8 cellular contexts compared by ENCODE assay signal in the genomic region with DNA sequence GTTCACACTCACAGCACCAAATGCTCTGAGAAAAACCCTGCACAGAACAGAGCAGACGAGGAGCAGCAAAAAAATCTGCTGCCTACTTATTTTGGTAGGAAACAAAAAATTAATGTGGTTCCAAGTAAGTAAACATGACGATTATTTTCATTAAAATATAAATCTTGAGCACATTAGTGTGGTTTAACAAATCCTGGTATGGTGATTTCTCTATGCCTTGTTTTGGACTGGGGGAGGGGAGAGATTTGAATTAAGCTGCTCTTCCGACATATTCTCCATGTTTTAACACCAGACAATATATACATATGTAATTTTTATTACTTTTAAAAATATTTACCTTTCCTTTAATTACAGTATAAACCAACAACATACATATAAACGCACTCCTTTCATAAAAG. TPM values are rescaled to one million over a fixed set of nuclear protein-coding genes. Genes with fewer than 3 reads are reported as not detected.
A peak's percentile ranks its signal among the peaks of the same experiment; 100 is the strongest.
DNase-seq lines count a peak whose midpoint lies in the region; ATAC-seq and TF ChIP-seq lines count a peak whose summit lies in the region.

No MANE protein-coding gene starts in this region.

- no peaks in the 10 kb centered on the region for H3K9me3 Mint-ChIP-seq in IgD-negative memory B cell

- peak overlapping the region; percentile 87 to 99 (median 96) for H3K4me3 Mint-ChIP-seq in IgD-negative memory B cell

- no peaks in the 10 kb centered on the region; the same call in 1 of the 2 replicates for H3K9me3 ChIP-seq in AG04450 (ENCODE audit: control insufficient read depth, insufficient read depth, low read length)

- peaks cover 2% of the 10 kb centered on the region for H3K36me3 Mint-ChIP-seq in IgD-negative memory B cell

- H3K27me3 ChIP-seq in AG04450 (ENCODE audit: control insufficient read depth, insufficient read depth, low read length) = no peaks in the 10 kb centered on the region

- H3K27me3 Mint-ChIP-seq in IgD-negative memory B cell = no peaks in the 10 kb centered on the region

- H3K27ac Mint-ChIP-seq in IgD-negative memory B cell = peak overlapping the region in 2 of 3 donors; percentile 91 to 96

- peaks cover 10 to 24% (median 19%) of the 10 kb centered on the region in 3 donors for H3K4me1 Mint-ChIP-seq in IgD-negative memory B cell

- peak overlapping the region; percentile 99 for H3K4me3 ChIP-seq in AG04450 (ENCODE audit: low read depth, low read length)

- H3K27ac ChIP-seq in AG04450 (ENCODE audit: low read depth, low read length) (peak overlapping the region; percentile 54), cingulate gyrus (ENCODE audit: low read depth, low read length) (peak overlapping the region; percentile 94)

- POLR2A ChIA-PET in AG04450 (lab: Yijun Ruan, JAX) = interaction anchor here (0.5 kb wide), 1 partner anchor 61 kb away, joined by 3 read pairs; no protein-coding TSS in a partner anchor

- DNase-seq in AG04450 (ENCODE audit: low read depth, low spot score) (no peak), myocyte (ENCODE audit: low read depth) (peak; percentile 34), omental fat pad (ENCODE audit: low spot score) (no peak), SHP77 treated with DMSO at 0.1 percent for 48 hours (lab: John Stamatoyannopoulos, UW) (no peak)

- ATAC-seq in GM21447 (IDR thresholded peaks at IDR 0.05; ENCODE audit: unreplicated experiment) = no peak
- ATAC-seq in GM21786 (IDR thresholded peaks at IDR 0.05; ENCODE audit: unreplicated experiment) = no peak
- ATAC-seq in omental fat pad (ENCODE audit: low FRiP score) = no peak

- CTCF ChIA-PET in AG04450 (lab: Charles Lee) = interaction anchor here (1.4 to 2.3 kb wide), 3 partner anchors 212 to 365 kb away, joined by 4 to 9 read pairs (median 7); no protein-coding TSS in a partner anchor

- TF ChIP-seq CTCF in AG04450 (IDR thresholded peaks at IDR 0.05; ENCODE audit: low read depth, low read length) (no peak), omental fat pad (IDR thresholded peaks at IDR 0.05) (no peak)

RNA-seq across cellular contexts. Expression of gene CAMK2D, which starts 1.8 kb away (rescaled TPM):
- polyA plus RNA-seq in AG04450 (2011; rRNA removed) (77.7 and 105 TPM in 2 replicates), IgD-negative memory B cell (14.2 TPM)
- polyA minus RNA-seq in AG04450 (2011; rRNA and poly(A)+ RNA removed) = 88.7 and 131 TPM in 2 replicates
- total RNA-seq in myocyte (265 and 306 TPM in 2 replicates), omental fat pad (10 to 100 TPM; 78.7 to 86.1 (median 83.2) TPM)
- 47.2 TPM for polyA plus RNA-seq in myocyte (2012)
